Comparison of ENCODE assay signal across 11 cellular contexts in genomic region chr2:189336276-189336975, GRCh38.
DNase-seq lines count a peak whose midpoint lies in the region; ATAC-seq and TF ChIP-seq lines count a peak whose summit lies in the region.
"Had no signal": no experiment of that assay in that cellular context is flagged by ENCODE, and none has a peak within 500 bp of the region (broad histone marks: within the 10 kb centered on the region; RNA-seq: fewer than 3 reads in every experiment).

No MANE protein-coding gene starts in this region.

- H3K9ac ChIP-seq in HCT116 (ENCODE audit: low read length): no peak overlapping the region
- H3K9ac ChIP-seq: BLaER1 had no signal

- DNase-seq in HCT116 (ENCODE audit: low read depth, low spot score) (no peak), choroid plexus epithelial cell (ENCODE audit: low read depth) (peak; percentile 63), foreskin fibroblast (peak; percentile 64 to 73), activated T-cell treated with anti-CD3 and anti-CD28 coated beads for 4 hours (no peak), SIG-M5 treated with dmso at 0.1 percent for 504 hours (lab: John Stamatoyannopoulos, UW; ENCODE audit: unreplicated experiment) (no peak)
- no peak for DNase-seq in activated CD8-positive, alpha-beta memory T cell treated with anti-CD3 and anti-CD28 coated beads, Interleukin-2, amount 50 U/mL, for 48 hours
- DNase-seq: GOT3, NCI-H1048, NCI-H69 had no signal

- H2AFZ ChIP-seq in HCT116 (ENCODE audit: low read depth, low read length, poor library complexity, severe bottlenecking): peak overlapping the region; percentile 58

- no peak for TF ChIP-seq POLR2A in HCT116 (IDR thresholded peaks at IDR 0.05; ENCODE audit: borderline replicate concordance, extremely low read depth, insufficient read depth, insufficient read length)

- POLR2A ChIA-PET in HCT116 (lab: Charles Lee): no interaction called here

- TF ChIP-seq CTCF in HCT116 (IDR thresholded peaks at IDR 0.05 in 2 of 3, conservative IDR thresholded peaks at IDR 0.05 in 1 of 3; ENCODE audit: borderline replicate concordance in 1 of 3, insufficient read depth in 1 of 3, low read depth in 2 of 3, low read length in 2 of 3) (no peak), choroid plexus epithelial cell (conservative IDR thresholded peaks at IDR 0.05; ENCODE audit: low read depth, low read length) (no peak), foreskin fibroblast (IDR thresholded peaks at IDR 0.05; ENCODE audit: low read depth, low read length) (no peak)

- no peak for TF ChIP-seq RAD21 in HCT116 (IDR thresholded peaks at IDR 0.05; ENCODE audit: low read depth)

- H3K4me2 ChIP-seq in HCT116 (ENCODE audit: low read length): no peak overlapping the region
- H3K4me2 ChIP-seq: BLaER1 had no signal

- H3K9me2 ChIP-seq in HCT116 (ENCODE audit: insufficient read depth): no peaks in the 10 kb centered on the region

- RAD21 ChIA-PET in HCT116 (lab: Charles Lee; ENCODE audit: low non-redundant PET in 1 of 2, low total read pairs in 2 of 2, uncharacterized antibody in 2 of 2, unreplicated experiment in 2 of 2): no interaction called here

- H3K9me3 ChIP-seq in HCT116 (ENCODE audit: control insufficient read depth in 1 of 2, insufficient read depth in 1 of 2, low read depth in 1 of 2, low read length in 2 of 2): no peaks in the 10 kb centered on the region; a peak in 1 of 4 replicates

- CTCF ChIA-PET in HCT116 (lab: Charles Lee): no interaction called here

- H3K79me2 ChIP-seq in HCT116 (ENCODE audit: insufficient read depth, low read length): no peaks in the 10 kb centered on the region

- intact Hi-C loops in HCT116 (cut with micrococcal nuclease): no loop called here

- no peaks in the 10 kb centered on the region for H3K36me3 ChIP-seq in HCT116 (ENCODE audit: control insufficient read depth in 1 of 2, insufficient read depth in 2 of 2, low read length in 2 of 2)
- H3K36me3 ChIP-seq: BLaER1 had no signal

- no TSS peak for BruUV-seq in HCT116 (replicated peaks; lab: Mats Ljungman, UMichigan)

- H3K4me3 ChIP-seq in HCT116 (replicated peaks in 1 of 2; ENCODE audit: low read depth in 1 of 2, low read length in 2 of 2) (no peak overlapping the region), choroid plexus epithelial cell (ENCODE audit: low read depth, low read length) (no peak overlapping the region), foreskin fibroblast (ENCODE audit: low read depth in 1 of 2, low read length in 2 of 2) (no peak overlapping the region)
- H3K4me3 ChIP-seq: BLaER1 had no signal

- ATAC-seq in HCT116: no peak
- no peak for ATAC-seq in HG03095 (IDR thresholded peaks at IDR 0.05; ENCODE audit: unreplicated experiment)

- no peaks in the 10 kb centered on the region for H4K20me1 ChIP-seq in HCT116 (ENCODE audit: insufficient read depth)
- H4K20me1 ChIP-seq: BLaER1 had no signal

- no peaks in the 10 kb centered on the region for H3K27me3 ChIP-seq in HCT116 (ENCODE audit: insufficient read depth, low read length)
- H3K27me3 ChIP-seq: BLaER1 had no signal

- no peak overlapping the region for H3K27ac ChIP-seq in HCT116 (ENCODE audit: low read depth, low read length)
- H3K27ac ChIP-seq: BLaER1 had no signal

- H3K4me1 ChIP-seq in HCT116 (ENCODE audit: control insufficient read depth in 1 of 2, insufficient read depth in 2 of 2, low read length in 2 of 2): no peaks in the 10 kb centered on the region
- H3K4me1 ChIP-seq: BLaER1 had no signal

TF ChIP-seq in HCT116, 20 proteins besides CTCF, POLR2A, EP300 and RAD21:
- no peak for TF ChIP-seq POLR2AphosphoS5 (IDR thresholded peaks at IDR 0.05; ENCODE audit: low read depth, low read length)
- no peak for TF ChIP-seq REST (IDR thresholded peaks at IDR 0.05; ENCODE audit: low read depth)
- TF ChIP-seq EGR1 (IDR thresholded peaks at IDR 0.05; ENCODE audit: low read depth): no peak
- no peak for TF ChIP-seq SIN3A (IDR thresholded peaks at IDR 0.05; ENCODE audit: low read depth)
- no peak for TF ChIP-seq ELF1 (IDR thresholded peaks at IDR 0.05; ENCODE audit: borderline replicate concordance, low read depth)
- TF ChIP-seq SP1 (IDR thresholded peaks at IDR 0.05; ENCODE audit: low read depth): no peak
- TF ChIP-seq SRF (IDR thresholded peaks at IDR 0.05; ENCODE audit: low read depth): no peak
- TF ChIP-seq ATF3 (IDR thresholded peaks at IDR 0.05): no peak
- no peak for TF ChIP-seq ZNF274 (IDR thresholded peaks at IDR 0.05; ENCODE audit: low read depth, low read length)
- no peak for TF ChIP-seq ZFX (IDR thresholded peaks at IDR 0.05)
- TF ChIP-seq, protein P1, sequence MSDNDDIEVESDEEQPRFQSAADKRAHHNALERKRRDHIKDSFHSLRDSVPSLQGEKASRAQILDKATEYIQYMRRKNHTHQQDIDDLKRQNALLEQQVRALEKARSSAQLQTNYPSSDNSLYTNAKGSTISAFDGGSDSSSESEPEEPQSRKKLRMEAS (IDR thresholded peaks at IDR 0.05): no peak
- no peak for TF ChIP-seq EZH2 (IDR thresholded peaks at IDR 0.05)
- TF ChIP-seq JUND (IDR thresholded peaks at IDR 0.05): no peak
- TF ChIP-seq YY1 (IDR thresholded peaks at IDR 0.05; ENCODE audit: extremely low read depth, insufficient replicate concordance, low read depth, low read length): no peak
- no peak for TF ChIP-seq CEBPB (IDR thresholded peaks at IDR 0.05; ENCODE audit: low read depth)
- no peak for TF ChIP-seq CBX3 (IDR thresholded peaks at IDR 0.05; ENCODE audit: low read depth)
TF ChIP-seq in HCT116: peak in this region for 0.

Comparison
In these comparisons a context has a peak if more than half of its experiments do, and no peak if none do; other contexts are left out.
1. DNase-seq: peak in choroid plexus epithelial cell (single experiment) and foreskin fibroblast (2 of 2); none in HCT116 (single experiment), activated CD8-positive, alpha-beta memory T cell treated with anti-CD3 and anti-CD28 coated beads, Interleukin-2, amount 50 U/mL, for 48 hours (single experiment), activated T-cell treated with anti-CD3 and anti-CD28 coated beads for 4 hours (single experiment) and SIG-M5 treated with dmso at 0.1 percent for 504 hours (single experiment).